10 cellular contexts compared by ENCODE assay signal in the genomic region with DNA sequence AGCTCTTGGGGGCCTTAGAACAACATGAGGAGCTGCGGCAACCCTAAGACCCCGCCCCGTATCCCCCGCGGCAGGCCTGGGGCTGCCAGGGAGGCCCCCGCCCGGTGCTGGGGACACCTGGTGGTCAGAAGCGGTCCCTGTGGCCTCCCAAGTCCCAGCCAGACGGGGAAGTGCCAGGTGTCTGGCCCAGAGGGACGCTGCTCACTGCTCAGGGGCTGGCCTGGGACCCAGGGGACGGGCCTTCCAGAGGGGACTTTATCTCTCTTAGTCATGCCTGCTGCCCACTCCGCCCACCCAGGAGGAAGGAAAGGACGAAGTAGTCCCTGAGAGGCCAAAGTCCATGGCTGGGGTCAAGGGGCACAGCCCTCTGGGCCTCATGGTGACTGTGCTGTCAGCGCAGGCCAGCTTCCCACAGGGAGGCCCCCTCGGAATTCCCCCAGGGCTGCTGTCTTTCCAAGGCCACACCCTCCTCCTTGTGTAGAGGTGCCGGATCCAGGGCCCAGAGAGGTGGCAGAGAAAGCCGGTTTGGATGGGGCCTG. TPM values are rescaled to one million over a fixed set of nuclear protein-coding genes. Genes with fewer than 3 reads are reported as not detected.
DNase-seq lines count a peak whose midpoint lies in the region; ATAC-seq and TF ChIP-seq lines count a peak whose summit lies in the region.
"Had no signal": no experiment of that assay in that cellular context is flagged by ENCODE, and none has a peak within 500 bp of the region (broad histone marks: within the 10 kb centered on the region; RNA-seq: fewer than 3 reads in every experiment).

No MANE protein-coding gene starts in this region.

- whole genome bisulfite sequencing in tibial nerve, 2 donors: 49 to 55% methylated on average over 5 to 12 of the region's 17 CpGs
- 67 to 72% (median 69%) methylated on average over 13 to 17 of the region's 17 CpGs for WGBS in ovary, 3 donors

- DNase-seq in cardiac muscle cell (ENCODE audit: low read depth in 1 of 2, low spot score in 1 of 2) (peak in 1 of 2 donors; percentile 68), left cardiac atrium (no peak), NT2/D1 (ENCODE audit: low read depth, low spot score) (no peak), germinal center (ENCODE audit: low spot score) (peak; percentile 39), tibial nerve (ENCODE audit: low spot score in 2 of 2) (no peak), ovary (no peak), midbrain (lab: John Stamatoyannopoulos, UW) (no peak)
- DNase-seq: activated CD8-positive, alpha-beta T cell treated with anti-CD3 and anti-CD28 coated beads, Interleukin-2, amount 10 ng/mL, durations not matched to agents 7 days and 5 days had no signal

- H3K9ac ChIP-seq in NT2/D1 (ENCODE audit: insufficient read length, low read depth): peak overlapping the region; percentile 51

- TF ChIP-seq EP300 in tibial nerve (IDR thresholded peaks at IDR 0.05) (no peak), ovary (IDR thresholded peaks at IDR 0.05) (no peak)

- no peaks in the 10 kb centered on the region for H3K36me3 ChIP-seq in cardiac muscle cell
- H3K36me3 ChIP-seq in NT2/D1 (ENCODE audit: insufficient read depth, insufficient read length, low read length): no peaks in the 10 kb centered on the region
- peaks cover 0 to 50% (median 0%) of the 10 kb centered on the region in 3 donors for H3K36me3 ChIP-seq in tibial nerve
- no peaks in the 10 kb centered on the region for H3K36me3 ChIP-seq in ovary

- intact Hi-C loops in left cardiac atrium (cut with DNase I): loop anchor here (10.0 kb wide), 2 partner anchors 64 to 74 kb away; no protein-coding TSS in a partner anchor
- intact Hi-C loops in ovary (cut with DNase I): loop anchor here in 1 of 4 donors (2.0 kb wide), 1 partner anchor 164 kb away; no protein-coding TSS in a partner anchor

- H3K4me3 ChIP-seq in cardiac muscle cell (no peak overlapping the region), NT2/D1 (ENCODE audit: insufficient read length, low read depth) (no peak overlapping the region), tibial nerve (no peak overlapping the region), ovary (no peak overlapping the region)
- H3K4me3 ChIP-seq: upper lobe of left lung had no signal

- TF ChIP-seq POLR2A in tibial nerve (IDR thresholded peaks at IDR 0.05) (no peak), ovary (IDR thresholded peaks at IDR 0.05) (no peak)

- H3K27me3 ChIP-seq in cardiac muscle cell: no peaks in the 10 kb centered on the region
- peaks cover 3% of the 10 kb centered on the region for H3K27me3 ChIP-seq in NT2/D1 (ENCODE audit: insufficient read depth, insufficient read length)
- H3K27me3 ChIP-seq in tibial nerve: no peaks in the 10 kb centered on the region
- H3K27me3 ChIP-seq in ovary: no peaks in the 10 kb centered on the region
- H3K27me3 ChIP-seq: upper lobe of left lung had no signal

- H3K9me3 ChIP-seq in cardiac muscle cell (ENCODE audit: low read depth) (no peaks in the 10 kb centered on the region), NT2/D1 (ENCODE audit: insufficient read depth, low read length) (no peaks in the 10 kb centered on the region), tibial nerve (no peaks in the 10 kb centered on the region), ovary (no peaks in the 10 kb centered on the region)
- H3K9me3 ChIP-seq: upper lobe of left lung had no signal

- TF ChIP-seq CTCF in cardiac muscle cell (IDR thresholded peaks at IDR 0.05; ENCODE audit: low read depth, low read length) (peak; percentile 43), tibial nerve (IDR thresholded peaks at IDR 0.05) (peak in 3 of 5 experiments; percentile 8 to 16 (median 14)), ovary (IDR thresholded peaks at IDR 0.05) (no peak)

- H3K27ac ChIP-seq in cardiac muscle cell (no peak overlapping the region), tibial nerve (no peak overlapping the region), ovary (no peak overlapping the region)
- H3K27ac ChIP-seq: upper lobe of left lung had no signal

- H3K4me1 ChIP-seq in cardiac muscle cell (ENCODE audit: low read depth) (peaks cover 8% of the 10 kb centered on the region), NT2/D1 (ENCODE audit: insufficient read depth, insufficient read length) (peaks cover 16% of the 10 kb centered on the region), tibial nerve (peaks cover 0 to 13% (median 2%) of the 10 kb centered on the region in 4 donors), ovary (ENCODE audit: insufficient read depth) (peaks cover 3% of the 10 kb centered on the region)

- ATAC-seq in left cardiac atrium (no peak), HG02885 (IDR thresholded peaks at IDR 0.05; ENCODE audit: poor library complexity, unreplicated experiment) (no peak)
- ATAC-seq: activated CD8-positive, alpha-beta T cell treated with anti-CD3 and anti-CD28 coated beads, Interleukin-2, amount 10 ng/mL, durations not matched to agents 7 days and 5 days had no signal

RNA-seq across cellular contexts. Expression of a gene that starts 31.0 kb away (rescaled TPM):
- total RNA-seq in cardiac muscle cell (8.9 and 15.7 TPM in 2 replicates), left cardiac atrium (10 to 100 TPM; 48.5 to 78.2 TPM), tibial nerve (10 to 100 TPM; 34.9 to 54.3 (median 43.5) TPM), ovary (100 to 1,000 TPM in 1 of 7 donors, 10 to 100 TPM in 6; 36.2 to 160 (median 62.3) TPM)
- polyA plus RNA-seq in cardiac muscle cell (6.9 and 17.4 TPM in 2 replicates), ovary (100 to 1,000 TPM; 122 to 163 TPM)
- total RNA-seq: activated CD8-positive, alpha-beta T cell treated with anti-CD3 and anti-CD28 coated beads, Interleukin-2, amount 10 ng/mL, durations not matched to agents 7 days and 5 days had no signal

RNA-seq across cellular contexts. Expression of a gene that starts 39.5 kb away (rescaled TPM):
- 3.8 and 4.6 TPM in 2 replicates for total RNA-seq in cardiac muscle cell
- polyA plus RNA-seq in cardiac muscle cell: 0.57 and 2.9 TPM in 2 replicates
- 10 to 100 TPM; 11.7 to 30.9 TPM for total RNA-seq in left cardiac atrium
- 100 to 1,000 TPM in 1 of 4 donors, 10 to 100 TPM in 3; 31.6 to 176 (median 69.7) TPM for total RNA-seq in tibial nerve
- 10 to 100 TPM in 3 of 7 donors, 1 to 10 TPM in 4; 4.6 to 34.5 (median 7.7) TPM for total RNA-seq in ovary
- polyA plus RNA-seq in ovary: 1 to 10 TPM; 1.1 to 3.4 TPM

Comparison
In these comparisons a context has a peak if more than half of its experiments do, and no peak if none do; other contexts are left out.
1. CTCF ChIP-seq: peak in cardiac muscle cell (single experiment) and tibial nerve (3 of 5); none in ovary (0 of 3).